Comparison of ENCODE assay signal across 12 cellular contexts in the genomic region with DNA sequence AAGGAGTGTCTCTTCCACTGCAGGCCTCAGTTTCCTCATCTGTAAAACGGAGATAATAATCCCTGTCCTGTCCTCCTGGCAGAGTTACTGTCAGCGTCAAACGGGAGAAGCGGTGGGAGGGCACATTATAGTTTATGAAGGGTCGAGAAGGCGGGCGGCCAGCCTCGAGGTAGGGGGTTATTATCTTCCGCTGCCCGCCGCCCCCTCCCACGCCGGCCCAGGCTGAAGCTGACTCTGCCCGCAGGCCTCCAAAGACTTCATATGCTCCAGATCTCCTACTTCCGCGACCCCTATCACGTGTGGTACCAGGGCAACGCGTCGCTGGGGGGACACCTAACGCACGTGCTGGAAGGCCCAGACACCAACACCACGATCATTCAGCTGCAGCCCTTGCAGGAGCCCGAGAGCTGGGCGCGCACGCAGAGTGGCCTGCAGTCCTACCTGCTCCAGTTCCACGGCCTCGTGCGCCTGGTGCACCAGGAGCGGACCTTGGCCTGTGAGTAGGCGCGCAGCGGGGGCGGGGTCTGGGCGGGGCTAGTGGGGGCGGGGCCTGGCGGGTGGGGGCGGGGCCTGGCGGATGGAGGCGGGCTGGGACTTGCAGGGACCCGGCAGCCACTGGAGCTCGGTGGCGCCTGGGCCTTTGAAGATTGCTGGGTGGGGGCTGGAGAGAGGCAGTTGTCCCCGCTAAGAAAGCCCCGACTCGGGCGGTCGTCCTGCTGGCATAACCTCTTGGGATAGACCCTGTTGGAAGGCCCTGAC. TPM values are rescaled to one million over a fixed set of nuclear protein-coding genes. Genes with fewer than 3 reads are reported as not detected.
DNase-seq lines count a peak whose midpoint lies in the region; ATAC-seq, FAIRE-seq and TF ChIP-seq lines count a peak whose summit lies in the region.
"Had no signal": no experiment of that assay in that cellular context is flagged by ENCODE, and none has a peak within 500 bp of the region (broad histone marks: within the 10 kb centered on the region; RNA-seq: fewer than 3 reads in every experiment).

No MANE protein-coding gene starts in this region.

- no peak for TF ChIP-seq CTCF in esophagus muscularis mucosa (IDR thresholded peaks at IDR 0.05)
- no peak for TF ChIP-seq CTCF in type B pancreatic cell (conservative IDR thresholded peaks at IDR 0.05)

- H3K36me3 Mint-ChIP-seq in type B pancreatic cell, result peaks cover 7% of the 10 kb centered on the region

- peaks cover 5 to 37% (median 28%) of the 10 kb centered on the region in 4 donors for H3K4me1 ChIP-seq in esophagus muscularis mucosa

- no peak overlapping the region for H3K27ac Mint-ChIP-seq in type B pancreatic cell

- intact Hi-C loops in esophagus muscularis mucosa (cut with DNase I), result no loop called here
- intact Hi-C loops in posterior vena cava (cut with DNase I), result no loop called here

- H3K36me3 ChIP-seq in esophagus muscularis mucosa, result peaks cover 0 to 20% (median 12%) of the 10 kb centered on the region in 4 donors
- H3K36me3 ChIP-seq: breast epithelium had no signal

- TF ChIP-seq EP300 in esophagus muscularis mucosa (IDR thresholded peaks at IDR 0.05), result no peak

- H3K27me3 ChIP-seq in esophagus muscularis mucosa, result no peaks in the 10 kb centered on the region
- H3K27me3 ChIP-seq: breast epithelium had no signal

- WGBS in esophagus muscularis mucosa, result 51% methylated on average over 31 of the region's 49 CpGs

- H3K4me3 ChIP-seq in esophagus muscularis mucosa, result peak overlapping the region in 3 of 4 donors; percentile 5 to 41 (median 8)

- H3K27me3 Mint-ChIP-seq in type B pancreatic cell, result peaks cover 24% of the 10 kb centered on the region

- DNase-seq in ELF-1 (ENCODE audit: low read depth, low spot score) (peak; percentile 60), NCI-H69 (lab: John Stamatoyannopoulos, UW) (peak; percentile 86), esophagus muscularis mucosa (ENCODE audit: extremely low spot score) (no peak), posterior vena cava (ENCODE audit: low spot score) (peak; percentile 83), A172 (ENCODE audit: low spot score) (no peak), HTR-8/SVneo (ENCODE audit: insufficient read length, low spot score) (no peak), type B pancreatic cell (ENCODE audit: extremely low spot score, unreplicated experiment) (no peak)
- DNase-seq: activated T-cell treated with anti-CD3 and anti-CD28 coated beads, Interleukin-2, amount 50 U/mL, for 1 hour; NCI-H2029 had no signal

- no peak for ATAC-seq in GM21526 (IDR thresholded peaks at IDR 0.05; ENCODE audit: low FRiP score, unreplicated experiment)

- no peaks in the 10 kb centered on the region for H3K9me3 ChIP-seq in esophagus muscularis mucosa
- H3K9me3 ChIP-seq: breast epithelium had no signal

- TF ChIP-seq POLR2A in esophagus muscularis mucosa (IDR thresholded peaks at IDR 0.05; ENCODE audit: low read depth), result no peak

- H3K4me1 Mint-ChIP-seq in type B pancreatic cell (ENCODE audit: unreplicated experiment), result peaks cover 11% of the 10 kb centered on the region

- H3K4me3 Mint-ChIP-seq in type B pancreatic cell, result no peak overlapping the region

- H3K9me3 Mint-ChIP-seq in type B pancreatic cell, result no peaks in the 10 kb centered on the region

- H3K27ac ChIP-seq in esophagus muscularis mucosa (replicated peaks in 1 of 4), result no peak overlapping the region
- H3K27ac ChIP-seq: breast epithelium, VCaP had no signal

- FAIRE-seq in HTR-8/SVneo (lab: Jason Lieb, UNC), result no peak

RNA-seq across cellular contexts. Expression of a gene that starts 2.8 kb away (rescaled TPM):
- total RNA-seq in esophagus muscularis mucosa, result 10 to 100 TPM; 18.3 to 74.7 (median 38.1) TPM
- 100 to 1,000 TPM; 181 to 239 TPM for total RNA-seq in posterior vena cava
- total RNA-seq in A172 (2014; rRNA removed; shearing (Covaris generic)), result 32.2 and 48.0 TPM in 2 replicates
- total RNA-seq in type B pancreatic cell (ENCODE audit: low replicate concordance), result 0.76 and 5.8 TPM in 2 replicates

RNA-seq across cellular contexts. Expression of a gene that starts 27.5 kb away (rescaled TPM):
- total RNA-seq in esophagus muscularis mucosa, result 10 to 100 TPM; 13.3 to 20.3 (median 14.6) TPM
- total RNA-seq in posterior vena cava, result 10 to 100 TPM; 27.9 to 30.6 TPM
- 32.8 and 34.4 TPM in 2 replicates for total RNA-seq in A172 (2014; rRNA removed; shearing (Covaris generic))
- total RNA-seq in type B pancreatic cell (ENCODE audit: low replicate concordance), result 27.3 and 33.1 TPM in 2 replicates

RNA-seq across cellular contexts. Expression of a gene that starts 51.9 kb away (rescaled TPM):
- total RNA-seq in esophagus muscularis mucosa, result 1 to 10 TPM in 3 of 4 donors, under 1 TPM in 1; 0.83 to 4.0 (median 2.0) TPM
- under 1 TPM; 0.52 to 0.88 TPM for total RNA-seq in posterior vena cava
- total RNA-seq in A172 (2014; rRNA removed; shearing (Covaris generic)), result 5.2 and 14.2 TPM in 2 replicates
- total RNA-seq in type B pancreatic cell (ENCODE audit: low replicate concordance), result 2.2 and 2.6 TPM in 2 replicates

Comparison
In these comparisons a context has a peak if more than half of its experiments do, and no peak if none do; other contexts are left out.
1. DNase-seq: peak in ELF-1 (single experiment), NCI-H69 (single experiment) and posterior vena cava (single experiment); none in esophagus muscularis mucosa (single experiment), A172 (single experiment), HTR-8/SVneo (single experiment) and type B pancreatic cell (single experiment).